1 cellular context compared by ENCODE assay signal in genomic region chr1:212487774-212488435, GRCh38.
TF ChIP-seq lines count a peak whose summit lies in the region.

No MANE protein-coding gene starts in this region.

TF ChIP-seq in K562, 482 proteins besides CTCF, POLR2A, EP300 and RAD21 (continued from another document):
- no peak for TF ChIP-seq SIN3B (IDR thresholded peaks at IDR 0.05; ENCODE audit: low read depth)
- TF ChIP-seq NFIX (CRISPR knock-in tag; IDR thresholded peaks at IDR 0.05; ENCODE audit: low read depth): no peak
- TF ChIP-seq YBX1 (IDR thresholded peaks at IDR 0.05): no peak
- TF ChIP-seq ZNF239 (CRISPR knock-in tag; IDR thresholded peaks at IDR 0.05): no peak
- TF ChIP-seq PREB (CRISPR knock-in tag; IDR thresholded peaks at IDR 0.05): no peak
- TF ChIP-seq TARDBP (IDR thresholded peaks at IDR 0.05): no peak
- TF ChIP-seq IFI16 (CRISPR knock-in tag; IDR thresholded peaks at IDR 0.05): no peak
- TF ChIP-seq ZBTB17 (CRISPR knock-in tag; IDR thresholded peaks at IDR 0.05): no peak
- peak; percentile 23; the same call in 1 of the 2 replicates for TF ChIP-seq PTTG1 (tag; IDR thresholded peaks at IDR 0.05; ENCODE audit: low read depth)
- TF ChIP-seq ETV5 (CRISPR knock-in tag; IDR thresholded peaks at IDR 0.05; ENCODE audit: low read depth): no peak
- TF ChIP-seq HDAC8 (tag; IDR thresholded peaks at IDR 0.05): 0 out of 2 replicates have a peak, but pooled peaks have one; percentile 68
- no peak for TF ChIP-seq ETV1 (tag; conservative IDR thresholded peaks at IDR 0.05; ENCODE audit: low read depth)
- TF ChIP-seq SMAD4 (CRISPR knock-in tag; conservative IDR thresholded peaks at IDR 0.05): 0 out of 2 replicates have a peak, but pooled peaks have one; percentile 10
- no peak for TF ChIP-seq SP1 (CRISPR knock-in tag; IDR thresholded peaks at IDR 0.05)
- TF ChIP-seq ZNF79 (CRISPR knock-in tag; IDR thresholded peaks at IDR 0.05; ENCODE audit: low read depth): no peak
- TF ChIP-seq, protein P1, sequence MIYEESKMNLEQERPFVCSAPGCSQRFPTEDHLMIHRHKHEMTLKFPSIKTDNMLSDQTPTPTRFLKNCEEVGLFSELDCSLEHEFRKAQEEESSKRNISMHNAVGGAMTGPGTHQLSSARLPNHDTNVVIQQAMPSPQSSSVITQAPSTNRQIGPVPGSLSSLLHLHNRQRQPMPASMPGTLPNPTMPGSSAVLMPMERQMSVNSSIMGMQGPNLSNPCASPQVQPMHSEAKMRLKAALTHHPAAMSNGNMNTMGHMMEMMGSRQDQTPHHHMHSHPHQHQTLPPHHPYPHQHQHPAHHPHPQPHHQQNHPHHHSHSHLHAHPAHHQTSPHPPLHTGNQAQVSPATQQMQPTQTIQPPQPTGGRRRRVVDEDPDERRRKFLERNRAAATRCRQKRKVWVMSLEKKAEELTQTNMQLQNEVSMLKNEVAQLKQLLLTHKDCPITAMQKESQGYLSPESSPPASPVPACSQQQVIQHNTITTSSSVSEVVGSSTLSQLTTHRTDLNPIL (CRISPR knock-in tag; IDR thresholded peaks at IDR 0.05): 0 out of 2 replicates have a peak, but pooled peaks have one; percentile 26
- TF ChIP-seq POLR2AphosphoS2 (IDR thresholded peaks at IDR 0.05; ENCODE audit: low read length): no peak
- TF ChIP-seq MCM2 (IDR thresholded peaks at IDR 0.05; ENCODE audit: low read depth): no peak
- TF ChIP-seq ATF2 (CRISPR knock-in tag; IDR thresholded peaks at IDR 0.05): no peak
- TF ChIP-seq ILF3 (IDR thresholded peaks at IDR 0.05; ENCODE audit: borderline replicate concordance): no peak
- no peak for TF ChIP-seq PCBP1 (IDR thresholded peaks at IDR 0.05; ENCODE audit: low read depth, low read length, poor library complexity, severe bottlenecking)
- TF ChIP-seq MED1 (CRISPR knock-in tag; IDR thresholded peaks at IDR 0.05; ENCODE audit: borderline replicate concordance): no peak
- no peak for TF ChIP-seq ZBTB1 (CRISPR knock-in tag; IDR thresholded peaks at IDR 0.05; ENCODE audit: borderline replicate concordance, low read depth)
- TF ChIP-seq BRD9 (IDR thresholded peaks at IDR 0.05; ENCODE audit: low read depth, partially characterized antibody): no peak
- TF ChIP-seq CGGBP1 (CRISPR knock-in tag; IDR thresholded peaks at IDR 0.05): no peak
- TF ChIP-seq ZNF586 (CRISPR knock-in tag; conservative IDR thresholded peaks at IDR 0.05): no peak
- TF ChIP-seq HDAC6 (IDR thresholded peaks at IDR 0.05; ENCODE audit: low read depth, low read length): no peak
- no peak for TF ChIP-seq NONO (IDR thresholded peaks at IDR 0.05; ENCODE audit: low read depth in 2 of 2, low read length in 1 of 2)
- TF ChIP-seq, protein P2, sequence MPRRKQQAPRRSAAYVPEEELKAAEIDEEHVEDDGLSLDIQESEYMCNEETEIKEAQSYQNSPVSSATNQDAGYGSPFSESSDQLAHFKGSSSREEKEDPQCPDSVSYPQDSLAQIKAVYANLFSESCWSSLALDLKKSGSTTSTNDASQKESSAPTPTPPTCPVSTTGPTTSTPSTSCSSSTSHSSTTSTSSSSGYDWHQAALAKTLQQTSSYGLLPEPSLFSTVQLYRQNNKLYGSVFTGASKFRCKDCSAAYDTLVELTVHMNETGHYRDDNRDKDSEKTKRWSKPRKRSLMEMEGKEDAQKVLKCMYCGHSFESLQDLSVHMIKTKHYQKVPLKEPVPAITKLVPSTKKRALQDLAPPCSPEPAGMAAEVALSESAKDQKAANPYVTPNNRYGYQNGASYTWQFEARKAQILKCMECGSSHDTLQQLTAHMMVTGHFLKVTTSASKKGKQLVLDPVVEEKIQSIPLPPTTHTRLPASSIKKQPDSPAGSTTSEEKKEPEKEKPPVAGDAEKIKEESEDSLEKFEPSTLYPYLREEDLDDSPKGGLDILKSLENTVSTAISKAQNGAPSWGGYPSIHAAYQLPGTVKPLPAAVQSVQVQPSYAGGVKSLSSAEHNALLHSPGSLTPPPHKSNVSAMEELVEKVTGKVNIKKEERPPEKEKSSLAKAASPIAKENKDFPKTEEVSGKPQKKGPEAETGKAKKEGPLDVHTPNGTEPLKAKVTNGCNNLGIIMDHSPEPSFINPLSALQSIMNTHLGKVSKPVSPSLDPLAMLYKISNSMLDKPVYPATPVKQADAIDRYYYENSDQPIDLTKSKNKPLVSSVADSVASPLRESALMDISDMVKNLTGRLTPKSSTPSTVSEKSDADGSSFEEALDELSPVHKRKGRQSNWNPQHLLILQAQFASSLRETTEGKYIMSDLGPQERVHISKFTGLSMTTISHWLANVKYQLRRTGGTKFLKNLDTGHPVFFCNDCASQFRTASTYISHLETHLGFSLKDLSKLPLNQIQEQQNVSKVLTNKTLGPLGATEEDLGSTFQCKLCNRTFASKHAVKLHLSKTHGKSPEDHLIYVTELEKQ (CRISPR knock-in tag; IDR thresholded peaks at IDR 0.05): 0 out of 2 replicates have a peak, but pooled peaks have one; percentile 16
- TF ChIP-seq GTF2A2 (tag; IDR thresholded peaks at IDR 0.05): peak; percentile 67; the same call in 1 of the 2 replicates
- TF ChIP-seq PYGO2 (tag; IDR thresholded peaks at IDR 0.05): 0 out of 2 replicates have a peak, but pooled peaks have one; percentile 50
- TF ChIP-seq CEBPB (tag; IDR thresholded peaks at IDR 0.05): no peak
TF ChIP-seq in K562: peak in this region for 16.
